In the genomic region with DNA sequence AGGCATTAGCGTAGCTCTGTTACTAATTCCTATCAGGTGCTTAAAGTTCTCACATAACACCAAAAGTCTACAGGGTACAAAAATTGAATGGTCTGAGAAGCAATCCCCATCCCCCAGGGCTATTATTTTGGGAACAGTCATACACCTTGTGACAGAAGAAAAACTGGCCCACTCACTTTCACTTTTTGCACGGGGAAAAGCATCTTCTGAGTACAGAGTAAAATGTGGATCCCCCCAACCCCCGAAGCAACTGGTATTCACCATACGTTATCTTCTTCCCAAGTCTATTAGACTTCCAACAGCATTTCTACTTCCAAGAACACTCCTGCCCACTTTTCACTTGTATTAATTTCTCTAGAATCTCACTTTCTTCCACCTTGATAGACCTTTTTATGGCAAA, we compare ENCODE assay signal across 11 cellular contexts. TPM values are rescaled to one million over a fixed set of nuclear protein-coding genes. Genes with fewer than 3 reads are reported as not detected.
A peak's percentile ranks its signal among the peaks of the same experiment; 100 is the strongest.
DNase-seq lines count a peak whose midpoint lies in the region; ATAC-seq and TF ChIP-seq lines count a peak whose summit lies in the region.
"Had no signal": no experiment of that assay in that cellular context is flagged by ENCODE, and none has a peak within 500 bp of the region (broad histone marks: within the 10 kb centered on the region; RNA-seq: fewer than 3 reads in every experiment).

No MANE protein-coding gene starts in this region.

- 74% methylated on average over 4 of the region's 4 CpGs for WGBS in esophagus muscularis mucosa
- 73% methylated on average over 4 of the region's 4 CpGs for WGBS in suprapubic skin
- WGBS in stomach, 5 donors = 72 to 82% (median 78%) methylated on average over 4 of the region's 4 CpGs

- no peak for DNase-seq in left ventricle myocardium inferior
- no peak for DNase-seq in left ventricle myocardium superior
- DNase-seq in T-cell = no peak
- no peak for DNase-seq in esophagus muscularis mucosa (ENCODE audit: extremely low spot score)
- no peak for DNase-seq in suprapubic skin (ENCODE audit: low spot score in 2 of 2)
- DNase-seq in NCI-H1930 (lab: John Stamatoyannopoulos, UW) = no peak
- no peak for DNase-seq in stomach
- DNase-seq: NCI-H1105 treated with DMSO at 0.1 percent for 48 hours, occipital lobe, PC-3 had no signal

- peak overlapping the region; percentile 48 for H3K4me3 ChIP-seq in left ventricle myocardium inferior
- H3K4me3 ChIP-seq in esophagus muscularis mucosa = peak overlapping the region in 1 of 4 donors; percentile 11
- peak overlapping the region; percentile 26 for H3K4me3 ChIP-seq in suprapubic skin
- no peak overlapping the region for H3K4me3 ChIP-seq in stomach

- H3K9me3 ChIP-seq in left ventricle myocardium inferior (replicated peaks) (no peaks in the 10 kb centered on the region), esophagus muscularis mucosa (no peaks in the 10 kb centered on the region), suprapubic skin (no peaks in the 10 kb centered on the region), stomach (no peaks in the 10 kb centered on the region)

- TF ChIP-seq EP300 in esophagus muscularis mucosa (IDR thresholded peaks at IDR 0.05) = no peak
- no peak for TF ChIP-seq EP300 in suprapubic skin (IDR thresholded peaks at IDR 0.05)
- TF ChIP-seq EP300 in stomach (IDR thresholded peaks at IDR 0.05) = no peak

- peak overlapping the region; percentile 66 to 73 (median 73) for H3K4me3 Mint-ChIP-seq in T-cell

- no peaks in the 10 kb centered on the region for H3K27me3 Mint-ChIP-seq in T-cell

- H3K27ac Mint-ChIP-seq in T-cell = peak overlapping the region; percentile 91 to 94

- TF ChIP-seq CTCF in left ventricle myocardium inferior (IDR thresholded peaks at IDR 0.05; ENCODE audit: borderline replicate concordance) (no peak), esophagus muscularis mucosa (IDR thresholded peaks at IDR 0.05) (no peak), suprapubic skin (IDR thresholded peaks at IDR 0.05) (no peak), stomach (IDR thresholded peaks at IDR 0.05) (no peak)

- no peak for ATAC-seq in left ventricle myocardium superior
- no peak for ATAC-seq in T-cell (replicated peaks in 1 of 4)
- ATAC-seq in GM19397 (IDR thresholded peaks at IDR 0.05; ENCODE audit: unreplicated experiment) = no peak
- ATAC-seq: PC-3 had no signal

- H3K36me3 ChIP-seq in left ventricle myocardium inferior (peaks cover 22% of the 10 kb centered on the region), esophagus muscularis mucosa (peaks cover 14 to 28% (median 20%) of the 10 kb centered on the region in 4 donors), suprapubic skin (peaks cover 21% of the 10 kb centered on the region), stomach (peaks cover 20 to 38% (median 28%) of the 10 kb centered on the region in 4 donors)

- POLR2A ChIA-PET in T-cell (lab: Charles Lee) = interaction anchor here (0.5 to 0.7 kb wide), 3 partner anchors 11 to 864 kb away, joined by 3 to 11 read pairs (median 5); no protein-coding TSS in a partner anchor

- H3K27me3 ChIP-seq in left ventricle myocardium inferior (ENCODE audit: low read depth) (no peaks in the 10 kb centered on the region), esophagus muscularis mucosa (no peaks in the 10 kb centered on the region), suprapubic skin (no peaks in the 10 kb centered on the region), stomach (no peaks in the 10 kb centered on the region)

- intact Hi-C loops in left ventricle myocardium inferior (cut with micrococcal nuclease) = no loop called here
- intact Hi-C loops in left ventricle myocardium superior (cut with micrococcal nuclease) = no loop called here
- intact Hi-C loops in esophagus muscularis mucosa (cut with DNase I) = no loop called here
- intact Hi-C loops in stomach (cut with DNase I; ENCODE audit: low total_unique reads) = no loop called here

- CTCF ChIA-PET in T-cell (lab: Charles Lee) = interaction anchor here (0.6 to 1.4 kb wide), 6 partner anchors 10 to 161 kb away, joined by 3 to 8 read pairs (median 4); a partner anchor contains a TSS

- H3K27ac ChIP-seq in left ventricle myocardium inferior (replicated peaks) = peak overlapping the region; percentile 69
- peak overlapping the region; percentile 33 to 62 (median 48) for H3K27ac ChIP-seq in esophagus muscularis mucosa (replicated peaks in 1 of 4)
- peak overlapping the region; percentile 62 for H3K27ac ChIP-seq in suprapubic skin
- peak overlapping the region in 2 of 5 donors; percentile 25 to 51 for H3K27ac ChIP-seq in stomach

- H3K4me1 ChIP-seq in left ventricle myocardium inferior = peaks cover 18% of the 10 kb centered on the region
- peaks cover 13 to 27% (median 21%) of the 10 kb centered on the region in 4 donors for H3K4me1 ChIP-seq in esophagus muscularis mucosa
- H3K4me1 ChIP-seq in suprapubic skin = peaks cover 21% of the 10 kb centered on the region
- H3K4me1 ChIP-seq in stomach = peaks cover 0 to 32% (median 9%) of the 10 kb centered on the region in 4 donors

- peaks cover 12% of the 10 kb centered on the region for H3K36me3 Mint-ChIP-seq in T-cell

- TF ChIP-seq POLR2A in esophagus muscularis mucosa (IDR thresholded peaks at IDR 0.05; ENCODE audit: low read depth) (no peak), suprapubic skin (IDR thresholded peaks at IDR 0.05) (no peak), stomach (IDR thresholded peaks at IDR 0.05) (no peak)

- H3K4me1 Mint-ChIP-seq in T-cell = peaks cover 51 to 55% (median 54%) of the 10 kb centered on the region in 3 donors

- no peaks in the 10 kb centered on the region for H3K9me3 Mint-ChIP-seq in T-cell

RNA-seq across cellular contexts. Expression of a gene that starts 11.8 kb away (rescaled TPM):
- total RNA-seq in left ventricle myocardium inferior = 18.8 TPM
- 26.2 TPM for total RNA-seq in left ventricle myocardium superior
- 100 to 1,000 TPM in 3 of 5 donors, 10 to 100 TPM in 2; 78.1 to 118 (median 102) TPM for total RNA-seq in T-cell
- total RNA-seq in esophagus muscularis mucosa = 10 to 100 TPM; 14.6 to 31.4 (median 21.2) TPM
- 10 to 100 TPM; 27.0 to 68.8 (median 35.3) TPM for total RNA-seq in suprapubic skin
- total RNA-seq in stomach = 10 to 100 TPM in 4 of 5 donors, 1 to 10 TPM in 1; 9.5 to 94.5 (median 58.5) TPM
- polyA plus RNA-seq in stomach = 10 to 100 TPM; 10.2 to 18.3 (median 11.8) TPM

RNA-seq across cellular contexts. Expression of a gene that starts 12.1 kb away (rescaled TPM):
- total RNA-seq in left ventricle myocardium inferior (115 TPM), left ventricle myocardium superior (132 TPM), T-cell (10 to 100 TPM; 29.8 to 39.4 (median 33.6) TPM), esophagus muscularis mucosa (10 to 100 TPM; 37.8 to 40.6 (median 39.1) TPM), suprapubic skin (10 to 100 TPM; 19.2 to 36.4 (median 29.0) TPM), stomach (100 to 1,000 TPM in 1 of 5 donors, 10 to 100 TPM in 3, 1 to 10 TPM in 1; 6.7 to 136 (median 37.9) TPM)
- polyA plus RNA-seq in stomach = 10 to 100 TPM; 53.3 to 69.4 (median 69.0) TPM

RNA-seq across cellular contexts. Expression of a gene that starts 21.5 kb away (rescaled TPM):
- total RNA-seq in left ventricle myocardium inferior (11.9 TPM), left ventricle myocardium superior (15.4 TPM), T-cell (10 to 100 TPM; 27.1 to 45.6 (median 39.2) TPM), esophagus muscularis mucosa (10 to 100 TPM; 42.4 to 52.0 (median 44.8) TPM), suprapubic skin (10 to 100 TPM; 24.2 to 44.1 (median 30.6) TPM), stomach (10 to 100 TPM in 2 of 5 donors, 1 to 10 TPM in 3; 3.5 to 12.5 (median 7.7) TPM)
- 10 to 100 TPM; 12.2 to 14.7 (median 12.9) TPM for polyA plus RNA-seq in stomach

RNA-seq across cellular contexts. Expression of a gene that starts 39.7 kb away (rescaled TPM):
- total RNA-seq in left ventricle myocardium inferior (16.0 TPM), left ventricle myocardium superior (23.0 TPM), T-cell (10 to 100 TPM; 12.4 to 30.1 (median 25.9) TPM), esophagus muscularis mucosa (10 to 100 TPM in 3 of 4 donors, 1 to 10 TPM in 1; 9.6 to 17.5 (median 15.2) TPM), suprapubic skin (10 to 100 TPM in 2 of 4 donors, 1 to 10 TPM in 2; 6.1 to 14.4 (median 10.1) TPM), stomach (10 to 100 TPM in 2 of 5 donors, 1 to 10 TPM in 3; 2.3 to 40.6 (median 6.4) TPM)
- polyA plus RNA-seq in stomach = 10 to 100 TPM in 2 of 3 donors, 1 to 10 TPM in 1; 8.1 to 16.5 (median 11.7) TPM

RNA-seq across cellular contexts. Expression of a gene that starts 44.1 kb away (rescaled TPM):
- total RNA-seq in left ventricle myocardium inferior (21.2 TPM), left ventricle myocardium superior (28.0 TPM), T-cell (100 to 1,000 TPM in 3 of 5 donors, 10 to 100 TPM in 2; 56.2 to 128 (median 106) TPM), esophagus muscularis mucosa (10 to 100 TPM; 20.4 to 32.4 (median 23.3) TPM), suprapubic skin (10 to 100 TPM; 27.3 to 71.7 (median 33.0) TPM), stomach (100 to 1,000 TPM in 1 of 5 donors, 10 to 100 TPM in 4; 20.3 to 220 (median 29.2) TPM)
- polyA plus RNA-seq in stomach = 10 to 100 TPM; 21.5 to 52.1 (median 37.3) TPM

Comparison
In these comparisons a context has a peak if more than half of its experiments do, and no peak if none do; other contexts are left out.
1. H3K4me3 ChIP-seq: peak in left ventricle myocardium inferior (single experiment) and suprapubic skin (single experiment); none in stomach (0 of 4).